Comparison of ENCODE assay signal across 7 cellular contexts in the genomic region with DNA sequence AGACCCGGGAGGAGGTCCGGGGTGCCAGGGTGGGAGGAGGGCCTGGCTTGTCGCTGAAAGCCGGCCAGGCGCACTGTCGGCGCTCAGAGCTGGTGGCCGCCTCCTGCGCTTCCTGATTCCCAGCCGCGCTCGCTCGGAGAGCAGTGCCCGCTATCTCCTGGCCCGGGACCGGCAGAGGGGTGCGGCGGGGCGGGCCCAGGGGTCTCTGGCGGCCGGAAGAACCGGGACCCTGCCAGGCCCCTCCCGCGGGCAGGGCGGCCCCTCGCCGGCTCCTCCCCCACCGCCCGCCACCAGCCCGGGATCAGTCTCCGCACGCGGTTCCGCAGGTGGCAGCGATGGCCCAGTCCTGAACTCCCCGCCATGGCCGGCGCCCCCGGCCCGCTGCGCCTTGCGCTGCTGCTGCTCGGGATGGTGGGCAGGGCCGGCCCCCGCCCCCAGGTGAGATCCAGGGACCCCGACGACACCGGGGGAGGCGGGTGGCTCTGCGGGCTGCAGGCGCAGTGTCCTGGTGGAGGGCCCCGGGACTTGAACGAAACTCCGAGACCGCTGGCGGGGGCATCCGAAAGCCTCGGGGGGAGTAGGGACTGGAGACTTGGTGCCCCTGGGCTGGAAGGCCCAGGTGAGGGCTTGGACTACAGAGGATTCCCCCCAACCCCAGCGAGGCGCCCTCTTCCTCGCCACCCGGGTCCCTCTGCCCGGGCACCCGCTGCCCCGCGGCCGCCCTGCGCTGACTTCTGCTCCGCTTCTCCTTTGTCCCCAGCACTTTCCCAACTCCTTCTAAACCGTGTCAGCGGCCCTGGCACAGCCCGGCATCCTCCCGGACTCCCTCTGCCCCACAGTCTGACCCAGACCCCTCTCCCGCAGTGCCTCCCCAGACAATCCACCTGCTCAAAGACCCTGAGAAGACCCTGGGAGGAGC. TPM values are rescaled to one million over a fixed set of nuclear protein-coding genes. Genes with fewer than 3 reads are reported as not detected.
DNase-seq lines count a peak whose midpoint lies in the region; ATAC-seq and TF ChIP-seq lines count a peak whose summit lies in the region.

A gene (plus strand): TSS at position 301 of the 919 bp plus-strand sequence. CDS start 60 bp downstream, at position 361.

- H3K36me3 ChIP-seq in HUES6 (ENCODE audit: control insufficient read depth, insufficient read depth, low read length): no peaks in the 10 kb centered on the region
- H3K36me3 ChIP-seq in hepatocyte (replicated peaks; ENCODE audit: insufficient read depth, low read depth): no peaks in the 10 kb centered on the region
- H3K36me3 ChIP-seq in gastrocnemius medialis: no peaks in the 10 kb centered on the region

- peak; percentile 18 to 54 for ATAC-seq in activated T-cell treated with anti-CD3 and anti-CD28 coated beads, Interleukin-2, amount 50 U/mL, for 4 hours
- ATAC-seq in gastrocnemius medialis: no peak
- ATAC-seq in HG02610 (IDR thresholded peaks at IDR 0.05; ENCODE audit: unreplicated experiment): no peak

- peak within 1 kb of the TSS; percentile 93 for H3K4me2 ChIP-seq in hepatocyte

- H3K27me3 Mint-ChIP-seq in activated T-cell treated with anti-CD3 and anti-CD28 coated beads, Interleukin-2, amount 50 U/mL, for 4 hours (ENCODE audit: low read depth): peaks cover 39% of the 10 kb centered on the region

- 6% methylated on average over 25 of the region's 74 CpGs for WGBS in hepatocyte (ENCODE audit: low lambda C conversion rate, missing lambda C conversion rate)

- H3K36me3 Mint-ChIP-seq in activated T-cell treated with anti-CD3 and anti-CD28 coated beads, Interleukin-2, amount 50 U/mL, for 4 hours (ENCODE audit: insufficient read depth): no peaks in the 10 kb centered on the region

- H3K4me1 ChIP-seq in HUES6 (ENCODE audit: control insufficient read depth, insufficient read depth, low read length) (peaks cover 14% of the 10 kb centered on the region; the same call in 1 of the 2 replicates), hepatocyte (ENCODE audit: insufficient read depth) (no peaks in the 10 kb centered on the region), gastrocnemius medialis (no peaks in the 10 kb centered on the region)

- peak within 1 kb of the TSS; percentile 28 for H3K9ac ChIP-seq in HUES6 (ENCODE audit: low read length)

- H3K4me3 ChIP-seq in HUES6 (ENCODE audit: low read depth, low read length) (peak within 1 kb of the TSS; percentile 70), hepatocyte (peak within 1 kb of the TSS; percentile 33), gastrocnemius medialis (peak within 1 kb of the TSS; percentile 22 to 51 (median 30))

- H3K27me3 ChIP-seq in HUES6 (ENCODE audit: control insufficient read depth, insufficient read depth, low read length): peaks cover 58% of the 10 kb centered on the region
- peaks cover 54% of the 10 kb centered on the region for H3K27me3 ChIP-seq in hepatocyte
- H3K27me3 ChIP-seq in gastrocnemius medialis: peaks cover 21 to 34% (median 22%) of the 10 kb centered on the region in 3 donors

- H3K4me3 Mint-ChIP-seq in activated T-cell treated with anti-CD3 and anti-CD28 coated beads, Interleukin-2, amount 50 U/mL, for 4 hours: peak within 1 kb of the TSS; percentile 74

- H2AFZ ChIP-seq in hepatocyte: peak within 1 kb of the TSS; percentile 35

- intact Hi-C loops in gastrocnemius medialis (cut with DNase I; ENCODE audit: low total_unique reads): no loop called here

- no peaks in the 10 kb centered on the region for H3K9me3 Mint-ChIP-seq in activated T-cell treated with anti-CD3 and anti-CD28 coated beads, Interleukin-2, amount 50 U/mL, for 4 hours

- no peaks in the 10 kb centered on the region for H3K9me2 ChIP-seq in hepatocyte (replicated peaks; ENCODE audit: insufficient read depth)

- DNase-seq in activated T-cell treated with anti-CD3 and anti-CD28 coated beads, Interleukin-2, amount 50 U/mL, for 4 hours: no peak
- DNase-seq in hepatocyte (ENCODE audit: low spot score): peak; percentile 42
- DNase-seq in gastrocnemius medialis: no peak
- no peak for DNase-seq in mesenteric fat pad (ENCODE audit: low spot score)
- DNase-seq in RPMI8226: no peak

- TF ChIP-seq CTCF in hepatocyte (IDR thresholded peaks at IDR 0.05; ENCODE audit: poor library complexity): no peak
- TF ChIP-seq CTCF in gastrocnemius medialis (IDR thresholded peaks at IDR 0.05 in 4 of 5, conservative IDR thresholded peaks at IDR 0.05 in 1 of 5): no peak

- no peaks in the 10 kb centered on the region for H4K20me1 ChIP-seq in hepatocyte (ENCODE audit: insufficient read depth, poor library complexity, severe bottlenecking)

- H3K9me3 ChIP-seq in HUES6 (ENCODE audit: control insufficient read depth, insufficient read depth, low read depth, low read length) (no peaks in the 10 kb centered on the region), hepatocyte (ENCODE audit: low read depth) (no peaks in the 10 kb centered on the region), gastrocnemius medialis (no peaks in the 10 kb centered on the region)

- H3K79me2 ChIP-seq in hepatocyte: no peaks in the 10 kb centered on the region

- no peak for TF ChIP-seq POLR2A in gastrocnemius medialis (IDR thresholded peaks at IDR 0.05)

- H3K27ac ChIP-seq in HUES6 (ENCODE audit: low read depth, low read length): no peak within 1 kb of the TSS
- no peak within 1 kb of the TSS for H3K27ac ChIP-seq in hepatocyte
- H3K27ac ChIP-seq in gastrocnemius medialis: no peak within 1 kb of the TSS

- H3K4me1 Mint-ChIP-seq in activated T-cell treated with anti-CD3 and anti-CD28 coated beads, Interleukin-2, amount 50 U/mL, for 4 hours (ENCODE audit: low read depth): peaks cover 20% of the 10 kb centered on the region

- in situ Hi-C loops in gastrocnemius medialis (cut with MboI; ENCODE audit: low sequenced_read_pairs in 4 of 4): no loop called here

RNA-seq across cellular contexts. Expression of the gene that starts here (rescaled TPM):
- total RNA-seq in activated T-cell treated with anti-CD3 and anti-CD28 coated beads, Interleukin-2, amount 50 U/mL, for 4 hours: under 1 TPM; 0.05 to 0.16 (median 0.08) TPM
- total RNA-seq in hepatocyte (0.30 and 0.52 TPM in 2 replicates), gastrocnemius medialis (not detected), mesenteric fat pad (not detected)
- polyA plus RNA-seq in hepatocyte: not detected in 2 replicates

Comparison
In these comparisons a context has a peak if more than half of its experiments do, and no peak if none do; other contexts are left out.
1. Peak in ATAC-seq in activated T-cell treated with anti-CD3 and anti-CD28 coated beads, Interleukin-2, amount 50 U/mL, for 4 hours; RNA of the gene not detected or under 1 TPM.
2. Peak in DNase-seq, H3K4me3 ChIP-seq and H3K4me2 ChIP-seq in hepatocyte; RNA of the gene not detected or under 1 TPM.